In genomic region chr2:12330916-12331315, GRCh38 we compare ENCODE assay signal across 13 cellular contexts.
DNase-seq lines count a peak whose midpoint lies in the region; TF ChIP-seq lines count a peak whose summit lies in the region.
"Had no signal": no experiment of that assay in that cellular context is flagged by ENCODE, and none has a peak within 500 bp of the region (broad histone marks: within the 10 kb centered on the region; RNA-seq: fewer than 3 reads in every experiment).

No MANE protein-coding gene starts in this region.

- no peak overlapping the region for H2AFZ ChIP-seq in trophoblast cell (ENCODE audit: insufficient read depth, low read length, poor library complexity)

- H3K4ac ChIP-seq in trophoblast cell (ENCODE audit: low read depth, low read length) = no peak overlapping the region

- no peak overlapping the region for H3K4me2 ChIP-seq in trophoblast cell (ENCODE audit: low read length)

- no peak overlapping the region for H3K9ac ChIP-seq in trophoblast cell (ENCODE audit: low read length)

- peak; percentile 74 for DNase-seq in HCEC 1CT
- peak in 1 of 2 experiments; percentile 36 for DNase-seq in SJSA1 (ENCODE audit: low read depth in 1 of 2, low spot score in 2 of 2)
- peak; percentile 68 for DNase-seq in epithelial cell of proximal tubule (ENCODE audit: low read depth)
- DNase-seq in trophoblast cell = peak; percentile 12 to 37
- no peak for DNase-seq in T1000 (lab: John Stamatoyannopoulos, UW)
- no peak for DNase-seq in GM13977 (ENCODE audit: low spot score)
- DNase-seq in activated CD4-positive, alpha-beta T cell treated with anti-CD3 and anti-CD28 coated beads, Interleukin-2, amount 50 U/mL, for 48 hours = no peak
- DNase-seq: activated CD8-positive, alpha-beta memory T cell treated with anti-CD3 and anti-CD28 coated beads, Interleukin-2, amount 50 U/mL, for 48 hours; activated naive CD4-positive, alpha-beta T cell treated with Interleukin-2 at 50 U/mL for 16 hours; head of caudate nucleus; NCI-H524; stomach; T-helper 1 cell had no signal

- H3K18ac ChIP-seq in trophoblast cell (ENCODE audit: low read length) = no peak overlapping the region

- TF ChIP-seq CTCF in epithelial cell of proximal tubule (conservative IDR thresholded peaks at IDR 0.05; ENCODE audit: low read depth, low read length) = no peak
- no peak for TF ChIP-seq CTCF in GM13977 (IDR thresholded peaks at IDR 0.05; ENCODE audit: extremely low read depth, insufficient read depth, missing control alignments)

- no peak overlapping the region for H2BK12ac ChIP-seq in trophoblast cell (ENCODE audit: low read length)

- no peak overlapping the region for H2BK120ac ChIP-seq in trophoblast cell (ENCODE audit: insufficient read depth, low read length, poor library complexity)

- H3K79me1 ChIP-seq in trophoblast cell (ENCODE audit: low read length) = no peaks in the 10 kb centered on the region

- H4K91ac ChIP-seq in trophoblast cell (ENCODE audit: low read depth, low read length) = no peak overlapping the region

- no peak overlapping the region for H2BK5ac ChIP-seq in trophoblast cell (ENCODE audit: low read depth, low read length, poor library complexity)

- H3K27me3 ChIP-seq in SJSA1 (replicated peaks) (no peaks in the 10 kb centered on the region), trophoblast cell (ENCODE audit: insufficient read depth, low read length) (no peaks in the 10 kb centered on the region)
- H3K27me3 ChIP-seq: stomach had no signal

- no peak overlapping the region for H3K4me3 ChIP-seq in SJSA1
- H3K4me3 ChIP-seq in epithelial cell of proximal tubule (ENCODE audit: low read depth, low read length) = no peak overlapping the region
- H3K4me3 ChIP-seq in trophoblast cell (ENCODE audit: low read depth, low read length) = no peak overlapping the region
- H3K4me3 ChIP-seq: stomach had no signal

- H3K4me1 ChIP-seq in SJSA1 (replicated peaks) (peaks cover 16% of the 10 kb centered on the region), trophoblast cell (ENCODE audit: control insufficient read depth in 1 of 2, insufficient read depth in 2 of 2, low read length in 2 of 2) (peaks cover 0 to 2% of the 10 kb centered on the region in 2 experiments)
- H3K4me1 ChIP-seq: stomach had no signal

- H3K36me3 ChIP-seq in SJSA1 (no peaks in the 10 kb centered on the region), trophoblast cell (ENCODE audit: control insufficient read depth in 1 of 2, insufficient read depth in 2 of 2, low read length in 2 of 2) (no peaks in the 10 kb centered on the region)
- H3K36me3 ChIP-seq: stomach had no signal

- no peak overlapping the region for H3K23ac ChIP-seq in trophoblast cell (ENCODE audit: low read length)

- no peak overlapping the region for H2AK5ac ChIP-seq in trophoblast cell (ENCODE audit: low read length)

- in situ Hi-C loops in GM13977 (cut with MboI; ENCODE audit: low pct_unique_long_range_greater_than_20kb, low sequenced_read_pairs, unreplicated experiment) = no loop called here

- WGBS in trophoblast cell (ENCODE audit: extremely low coverage, insufficient coverage, insufficient read length) = no CpG with 5 or more reads among the region's 3 CpGs

- peak overlapping the region; percentile 51 for H3K27ac ChIP-seq in SJSA1
- H3K27ac ChIP-seq in trophoblast cell (ENCODE audit: low read depth, low read length) = no peak overlapping the region
- H3K27ac ChIP-seq: stomach had no signal

- H4K12ac ChIP-seq in trophoblast cell (ENCODE audit: low read depth, low read length) = no peak overlapping the region

- H3K9me3 ChIP-seq in SJSA1 (replicated peaks) (no peaks in the 10 kb centered on the region), trophoblast cell (ENCODE audit: insufficient read depth, low read depth, low read length) (peaks cover 3% of the 10 kb centered on the region)
- H3K9me3 ChIP-seq: stomach had no signal

- H4K8ac ChIP-seq in trophoblast cell (ENCODE audit: low read depth, low read length) = no peak overlapping the region

- H3K14ac ChIP-seq in trophoblast cell (ENCODE audit: low read length) = no peak overlapping the region

- no peaks in the 10 kb centered on the region for H3K79me2 ChIP-seq in trophoblast cell (ENCODE audit: control insufficient read depth, insufficient read depth, low read length, poor library complexity)

Comparison
In these comparisons a context has a peak if more than half of its experiments do, and no peak if none do; other contexts are left out.
1. DNase-seq: peak in HCEC 1CT (single experiment), epithelial cell of proximal tubule (single experiment) and trophoblast cell (2 of 2); none in T1000 (single experiment), GM13977 (single experiment) and activated CD4-positive, alpha-beta T cell treated with anti-CD3 and anti-CD28 coated beads, Interleukin-2, amount 50 U/mL, for 48 hours (0 of 2).